11 cellular contexts compared by ENCODE assay signal in the genomic region with DNA sequence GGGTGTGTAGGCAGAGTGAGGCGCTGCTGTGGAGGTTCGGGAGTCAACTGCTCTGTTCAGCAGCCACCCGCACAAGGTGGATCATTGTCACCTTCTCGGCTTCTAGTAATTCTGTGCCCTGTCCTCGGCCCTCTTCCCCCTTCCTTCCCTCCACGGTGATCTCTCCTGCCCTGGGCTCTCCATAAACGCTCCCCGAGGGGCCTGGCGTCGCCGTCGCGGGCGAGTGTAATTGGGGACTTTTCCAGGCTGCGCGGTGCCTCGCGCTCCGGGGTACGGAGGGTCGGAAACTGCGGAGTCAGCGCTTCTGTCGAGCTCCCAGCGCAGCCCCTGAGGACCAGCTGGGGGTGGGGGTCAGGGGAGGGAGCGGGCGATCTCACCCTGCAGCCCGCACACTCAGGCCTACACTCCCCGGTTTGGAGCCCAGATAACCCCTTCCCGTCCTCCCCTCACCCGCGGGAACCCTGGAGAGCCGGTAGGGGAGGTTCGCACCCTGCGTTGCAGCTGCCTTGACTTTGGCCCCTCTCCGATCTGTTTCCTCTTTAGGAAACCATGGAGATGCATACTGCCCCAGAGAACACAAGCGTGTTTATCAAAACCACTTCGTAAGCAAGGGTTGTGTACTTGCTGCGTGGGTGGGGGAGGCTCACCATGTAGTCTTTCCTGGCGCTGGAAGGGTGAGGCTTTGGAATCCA.
DNase-seq lines count a peak whose midpoint lies in the region; ATAC-seq, FAIRE-seq and TF ChIP-seq lines count a peak whose summit lies in the region.
"Had no signal": no experiment of that assay in that cellular context is flagged by ENCODE, and none has a peak within 500 bp of the region (broad histone marks: within the 10 kb centered on the region; RNA-seq: fewer than 3 reads in every experiment).

No MANE protein-coding gene starts in this region.

- peak overlapping the region; percentile 67 to 83 (median 76) for H3K4me2 ChIP-seq in BLaER1 treated with 17β-estradiol and CSF1 and Interleukin-3, amounts not matched to agents 10 nM and 100 nM

- no peaks in the 10 kb centered on the region; a peak in 1 of 22 replicates for H3K36me3 ChIP-seq in BLaER1 treated with 17β-estradiol and CSF1 and Interleukin-3, amounts not matched to agents 10 nM and 100 nM
- H3K36me3 ChIP-seq in left ventricle myocardium inferior (no peaks in the 10 kb centered on the region), ovary (no peaks in the 10 kb centered on the region), kidney (ENCODE audit: control insufficient read depth in 1 of 2, insufficient read depth in 2 of 2, low read length in 2 of 2) (no peaks in the 10 kb centered on the region)
- no peaks in the 10 kb centered on the region for H3K36me3 ChIP-seq in naive thymus-derived CD4-positive, alpha-beta T cell (ENCODE audit: control insufficient read depth in 2 of 3, insufficient read depth in 3 of 3, low read length in 3 of 3)

- CTCF ChIA-PET in naive thymus-derived CD4-positive, alpha-beta T cell (lab: Charles Lee) = no interaction called here

- ATAC-seq in naive thymus-derived CD4-positive, alpha-beta T cell = no peak

- TF ChIP-seq CTCF in left ventricle myocardium inferior (IDR thresholded peaks at IDR 0.05; ENCODE audit: borderline replicate concordance) = no peak
- no peak for TF ChIP-seq CTCF in ovary (IDR thresholded peaks at IDR 0.05)
- TF ChIP-seq CTCF in kidney (IDR thresholded peaks at IDR 0.05; ENCODE audit: borderline replicate concordance, extremely low read depth, insufficient read depth) = no peak

- H3K4me1 Mint-ChIP-seq in naive thymus-derived CD4-positive, alpha-beta T cell = peaks cover 0 to 18% (median 4%) of the 10 kb centered on the region in 7 donors

- peaks cover 18 to 44% (median 20%) of the 10 kb centered on the region in 11 experiments for H3K9me3 ChIP-seq in BLaER1 treated with 17β-estradiol and CSF1 and Interleukin-3, amounts not matched to agents 10 nM and 100 nM (replicated peaks in 1 of 11)
- H3K9me3 ChIP-seq in left ventricle myocardium inferior (replicated peaks) (no peaks in the 10 kb centered on the region), ovary (no peaks in the 10 kb centered on the region), kidney (ENCODE audit: control insufficient read depth in 1 of 2, low read length in 2 of 2) (no peaks in the 10 kb centered on the region)
- no peaks in the 10 kb centered on the region for H3K9me3 ChIP-seq in naive thymus-derived CD4-positive, alpha-beta T cell (ENCODE audit: control insufficient read depth in 2 of 3, low read length in 3 of 3)

- H4K20me1 ChIP-seq in BLaER1 treated with 17β-estradiol and CSF1 and Interleukin-3, amounts not matched to agents 10 nM and 100 nM = no peaks in the 10 kb centered on the region

- intact Hi-C loops in left ventricle myocardium inferior (cut with micrococcal nuclease) (no loop called here), ovary (cut with DNase I) (no loop called here), kidney (cut with DNase I) (no loop called here)
- intact Hi-C loops in naive thymus-derived CD4-positive, alpha-beta T cell (cut with micrococcal nuclease) = no loop called here

- no peak for TF ChIP-seq EP300 in ovary (IDR thresholded peaks at IDR 0.05)

- H3K9ac ChIP-seq in BLaER1 treated with 17β-estradiol and CSF1 and Interleukin-3, amounts not matched to agents 10 nM and 100 nM = peak overlapping the region in 8 of 11 experiments; percentile 3 to 61 (median 23); a peak in 5 of 22 replicates
- no peak overlapping the region for H3K9ac ChIP-seq in kidney (ENCODE audit: low read length in 2 of 2)

- peaks cover 0 to 8% (median 0%) of the 10 kb centered on the region in 11 donors for H3K9me3 Mint-ChIP-seq in naive thymus-derived CD4-positive, alpha-beta T cell
- H3K9me3 Mint-ChIP-seq: T-helper 1 cell treated with Interleukin-12 subunit alpha and Interleukin-12 subunit beta and Interleukin-4 antibody, amounts not matched to agents 30 μg/mL and 1 μg/mL, for 36 hours had no signal

- H3K4me1 ChIP-seq in BLaER1 treated with 17β-estradiol and CSF1 and Interleukin-3, amounts not matched to agents 10 nM and 100 nM = peaks cover 40 to 64% (median 50%) of the 10 kb centered on the region in 10 experiments
- peaks cover 8% of the 10 kb centered on the region for H3K4me1 ChIP-seq in left ventricle myocardium inferior
- peaks cover 6% of the 10 kb centered on the region for H3K4me1 ChIP-seq in ovary (ENCODE audit: insufficient read depth)
- H3K4me1 ChIP-seq in naive thymus-derived CD4-positive, alpha-beta T cell (ENCODE audit: control insufficient read depth in 2 of 2, insufficient read depth in 2 of 2, low read length in 2 of 2) = no peaks in the 10 kb centered on the region
- peaks cover 0 to 8% of the 10 kb centered on the region in 2 donors for H3K4me1 ChIP-seq in kidney (ENCODE audit: control insufficient read depth in 1 of 2, insufficient read depth in 1 of 2, low read depth in 1 of 2, low read length in 2 of 2)

- POLR2A ChIA-PET in naive thymus-derived CD4-positive, alpha-beta T cell (lab: Charles Lee) = no interaction called here

- H3K27me3 ChIP-seq in BLaER1 treated with 17β-estradiol and CSF1 and Interleukin-3, amounts not matched to agents 10 nM and 100 nM = peaks cover 12 to 22% (median 18%) of the 10 kb centered on the region in 11 experiments
- peaks cover 70% of the 10 kb centered on the region for H3K27me3 ChIP-seq in left ventricle myocardium inferior (ENCODE audit: low read depth)
- no peaks in the 10 kb centered on the region for H3K27me3 ChIP-seq in ovary
- H3K27me3 ChIP-seq in naive thymus-derived CD4-positive, alpha-beta T cell (ENCODE audit: control insufficient read depth in 2 of 2, insufficient read depth in 2 of 2, low read length in 2 of 2) = peaks cover 0 to 3% of the 10 kb centered on the region in 2 donors

- no peak for FAIRE-seq in kidney (lab: Jason Lieb, UNC)

- peak; percentile 10 for DNase-seq in NCI-H1105 (lab: John Stamatoyannopoulos, UW)
- no peak for DNase-seq in left ventricle myocardium inferior
- peak in 4 of 5 donors; percentile 23 to 67 (median 39) for DNase-seq in ovary
- DNase-seq in amniotic stem cell (lab: John Stamatoyannopoulos, UW) = no peak
- no peak for DNase-seq in naive thymus-derived CD4-positive, alpha-beta T cell
- DNase-seq in kidney = no peak
- no peak for DNase-seq in NCI-H146 (lab: John Stamatoyannopoulos, UW)
- DNase-seq: midbrain, NCI-H526 had no signal

- TF ChIP-seq POLR2A in ovary (IDR thresholded peaks at IDR 0.05) = no peak

- H3K4me3 Mint-ChIP-seq in naive thymus-derived CD4-positive, alpha-beta T cell = peak overlapping the region in 3 of 10 donors; percentile 9 to 33 (median 12)
- H3K4me3 Mint-ChIP-seq: T-helper 1 cell treated with Interleukin-12 subunit alpha and Interleukin-12 subunit beta and Interleukin-4 antibody, amounts not matched to agents 30 μg/mL and 1 μg/mL, for 36 hours had no signal

- no peak overlapping the region for H3K27ac Mint-ChIP-seq in naive thymus-derived CD4-positive, alpha-beta T cell
- H3K27ac Mint-ChIP-seq: T-helper 1 cell treated with Interleukin-12 subunit alpha and Interleukin-12 subunit beta and Interleukin-4 antibody, amounts not matched to agents 30 μg/mL and 1 μg/mL, for 36 hours had no signal

- WGBS in ovary, 3 donors = 4 to 6% (median 5%) methylated on average over 35 to 40 of the region's 40 CpGs

- H3K27me3 Mint-ChIP-seq in naive thymus-derived CD4-positive, alpha-beta T cell = peaks cover 43 to 68% (median 63%) of the 10 kb centered on the region in 5 donors

- H3K4me3 ChIP-seq in BLaER1 treated with 17β-estradiol and CSF1 and Interleukin-3, amounts not matched to agents 10 nM and 100 nM = peak overlapping the region in 4 of 10 experiments; percentile 14 to 24 (median 16); a peak in 2 of 20 replicates
- H3K4me3 ChIP-seq in left ventricle myocardium inferior = peak overlapping the region; percentile 24
- H3K4me3 ChIP-seq in ovary = peak overlapping the region; percentile 4
- H3K4me3 ChIP-seq in naive thymus-derived CD4-positive, alpha-beta T cell (ENCODE audit: low read length) = no peak overlapping the region
- H3K4me3 ChIP-seq in kidney (ENCODE audit: low read length in 2 of 2) = peak overlapping the region in 1 of 2 donors; percentile 21

- no peaks in the 10 kb centered on the region for H3K36me3 Mint-ChIP-seq in naive thymus-derived CD4-positive, alpha-beta T cell

- peak overlapping the region in 5 of 11 experiments; percentile 18 to 37 (median 29); a peak in 3 of 22 replicates for H3K27ac ChIP-seq in BLaER1 treated with 17β-estradiol and CSF1 and Interleukin-3, amounts not matched to agents 10 nM and 100 nM
- H3K27ac ChIP-seq in left ventricle myocardium inferior (replicated peaks) (no peak overlapping the region), ovary (no peak overlapping the region), kidney (ENCODE audit: low read depth in 2 of 2, low read length in 2 of 2) (no peak overlapping the region)
- H3K27ac ChIP-seq in naive thymus-derived CD4-positive, alpha-beta T cell (ENCODE audit: low read depth, low read length) = no peak overlapping the region

Comparison
In these comparisons a context has a peak if more than half of its experiments do, and no peak if none do; other contexts are left out.
1. H3K9ac ChIP-seq: peak in BLaER1 treated with 17β-estradiol and CSF1 and Interleukin-3, amounts not matched to agents 10 nM and 100 nM (8 of 11); none in kidney (0 of 2).
2. DNase-seq: peak in NCI-H1105 (single experiment) and ovary (4 of 5); none in left ventricle myocardium inferior (single experiment), amniotic stem cell (single experiment), naive thymus-derived CD4-positive, alpha-beta T cell (0 of 9), kidney (single experiment) and NCI-H146 (single experiment).